Comparison of ENCODE assay signal across 1 cellular context in the genomic region with DNA sequence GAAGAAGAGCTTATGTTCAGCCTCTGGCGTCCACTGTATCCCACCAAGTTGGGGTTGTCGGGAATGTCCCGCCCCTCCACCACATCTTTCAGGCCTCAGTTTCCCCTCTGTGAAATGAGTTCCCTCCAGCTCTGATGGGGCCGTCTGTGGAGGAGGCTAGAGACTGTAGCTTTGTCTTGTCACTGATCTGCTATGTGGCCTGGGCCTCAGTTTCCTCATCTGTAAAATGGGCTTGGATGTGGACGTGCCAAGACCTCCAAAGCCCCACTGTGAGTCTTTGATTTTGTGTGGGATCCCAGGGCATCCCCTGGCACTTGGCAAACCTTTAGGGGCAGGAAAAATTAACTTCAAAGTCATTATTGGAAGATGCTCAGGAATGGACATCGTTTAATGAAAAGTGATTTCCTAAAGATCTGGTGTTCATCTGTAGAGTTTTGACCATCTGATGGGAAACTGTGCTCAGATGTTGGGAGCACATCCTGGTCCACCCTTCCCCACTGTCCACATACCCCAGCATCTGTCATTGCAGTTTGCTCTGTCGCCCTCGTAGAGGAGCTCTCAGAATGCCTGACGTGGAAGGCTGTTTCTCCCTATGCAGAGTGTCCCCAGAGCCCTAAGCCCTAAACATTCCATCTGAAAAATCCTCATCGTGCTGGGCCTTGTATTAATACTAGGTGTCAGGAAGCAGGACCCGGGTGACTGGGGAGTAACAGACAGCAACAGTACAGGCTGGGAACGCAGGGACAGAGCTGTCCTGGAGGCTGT.
TF ChIP-seq lines count a peak whose summit lies in the region.

No MANE protein-coding gene starts in this region.

TF ChIP-seq in HEK293, 187 proteins besides CTCF, POLR2A, EP300 and RAD21 (continued from another document):
- TF ChIP-seq, protein P1, sequence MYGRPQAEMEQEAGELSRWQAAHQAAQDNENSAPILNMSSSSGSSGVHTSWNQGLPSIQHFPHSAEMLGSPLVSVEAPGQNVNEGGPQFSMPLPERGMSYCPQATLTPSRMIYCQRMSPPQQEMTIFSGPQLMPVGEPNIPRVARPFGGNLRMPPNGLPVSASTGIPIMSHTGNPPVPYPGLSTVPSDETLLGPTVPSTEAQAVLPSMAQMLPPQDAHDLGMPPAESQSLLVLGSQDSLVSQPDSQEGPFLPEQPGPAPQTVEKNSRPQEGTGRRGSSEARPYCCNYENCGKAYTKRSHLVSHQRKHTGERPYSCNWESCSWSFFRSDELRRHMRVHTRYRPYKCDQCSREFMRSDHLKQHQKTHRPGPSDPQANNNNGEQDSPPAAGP (tag by site-specific recombination; IDR thresholded peaks at IDR 0.05), result no peak
